12 cellular contexts compared by ENCODE assay signal in the genomic region with DNA sequence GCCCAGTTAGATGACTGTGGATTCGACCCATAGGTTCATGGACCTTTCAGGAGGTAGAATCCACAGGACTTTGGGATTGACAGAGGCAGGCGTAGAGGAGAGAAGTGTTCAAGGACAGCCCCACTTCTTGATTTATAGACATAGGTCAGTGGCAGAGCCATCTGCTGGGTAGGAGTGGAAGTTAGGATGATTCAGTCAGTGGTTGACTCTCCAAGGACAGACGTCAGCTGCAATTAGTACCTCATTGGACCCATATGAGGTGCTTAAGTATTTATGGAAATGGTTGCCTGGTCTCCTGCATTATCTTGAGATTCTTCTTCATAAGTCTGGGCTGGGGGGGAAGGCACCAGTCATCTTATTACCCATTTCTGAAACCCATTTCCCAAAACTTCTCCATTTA.
DNase-seq lines count a peak whose midpoint lies in the region; ATAC-seq, FAIRE-seq and TF ChIP-seq lines count a peak whose summit lies in the region.
"Had no signal": no experiment of that assay in that cellular context is flagged by ENCODE, and none has a peak within 500 bp of the region (broad histone marks: within the 10 kb centered on the region; RNA-seq: fewer than 3 reads in every experiment).

No MANE protein-coding gene starts in this region.

- CTCF ChIA-PET in A549 (lab: Yijun Ruan, JAX) (interaction anchor here (1.0 to 1.3 kb wide), 2 partner anchors 67 to 99 kb away, joined by 3 read pairs; no protein-coding TSS in a partner anchor), HEK293T (lab: Yijun Ruan, JAX) (interaction anchor here (2.4 kb wide), 1 partner anchor 34 kb away, joined by 10 read pairs; no protein-coding TSS in a partner anchor)

- H3K4me3 ChIP-seq in A549 (no peak overlapping the region), foreskin fibroblast (ENCODE audit: low read depth in 1 of 2, low read length in 2 of 2) (no peak overlapping the region)
- H3K4me3 ChIP-seq: ascending aorta had no signal

- H3K9me3 ChIP-seq in A549: no peaks in the 10 kb centered on the region
- H3K9me3 ChIP-seq: ascending aorta had no signal

- 0 out of 6 replicates have a peak overlapping the region, but pooled peaks of 1 of the 2 experiments have one; percentile 14 for H3K27ac ChIP-seq in A549
- H3K27ac ChIP-seq: ascending aorta, RWPE1 had no signal

- no peak overlapping the region for H3K4me2 ChIP-seq in A549

- POLR2A ChIA-PET in A549 (lab: Yijun Ruan, JAX) (no interaction called here), HEK293T (lab: Yijun Ruan, JAX) (no interaction called here)

- peaks cover 10% of the 10 kb centered on the region; the same call in 1 of the 3 replicates for H3K4me1 ChIP-seq in A549

- no peak for TF ChIP-seq POLR2A in A549 (IDR thresholded peaks at IDR 0.05; ENCODE audit: low read length)

- 49% methylated on average over 3 of the region's 3 CpGs for WGBS in A549 (ENCODE audit: missing lambda C conversion rate)

- 0 out of 5 replicates have a peak, but pooled peaks have one; percentile 22 to 24 for TF ChIP-seq RAD21 in A549 (conservative IDR thresholded peaks at IDR 0.05 in 1 of 2, IDR thresholded peaks at IDR 0.05 in 1 of 2)

- TF ChIP-seq EP300 in A549 (IDR thresholded peaks at IDR 0.05): no peak

- peak in 1 of 2 experiments; percentile 21 for DNase-seq in A549 (ENCODE audit: low read depth in 1 of 2, low spot score in 1 of 2)
- no peak for DNase-seq in HEK293T (ENCODE audit: extremely low spot score)
- peak; percentile 13 for DNase-seq in RPMI8226
- DNase-seq in foreskin fibroblast: peak; percentile 4 to 7
- DNase-seq in NCI-H1092 (lab: John Stamatoyannopoulos, UW): no peak
- DNase-seq in activated gamma-delta T cell (lab: John Stamatoyannopoulos, UW): no peak
- DNase-seq in COLO668 (lab: John Stamatoyannopoulos, UW; ENCODE audit: unreplicated experiment): no peak
- DNase-seq: CD4-positive, CD25-positive, alpha-beta regulatory T cell; naive B cell had no signal

- TF ChIP-seq CTCF in A549 (IDR thresholded peaks at IDR 0.05) (no peak), foreskin fibroblast (IDR thresholded peaks at IDR 0.05; ENCODE audit: low read depth, low read length) (no peak)

- FAIRE-seq in A549 (lab: Jason Lieb, UNC): no peak

- ATAC-seq in A549 (peak; percentile 80 to 83), GM19397 (IDR thresholded peaks at IDR 0.05; ENCODE audit: unreplicated experiment) (no peak)

TF ChIP-seq in A549, 52 proteins besides CTCF, POLR2A, EP300 and RAD21:
- 0 out of 3 replicates have a peak, but pooled peaks have one; percentile 31 for TF ChIP-seq SMC3 (IDR thresholded peaks at IDR 0.05)
- TF ChIP-seq ZC3H11A (IDR thresholded peaks at IDR 0.05): no peak
TF ChIP-seq in A549: peak in this region for 1.

TF ChIP-seq in HEK293T, 16 proteins besides CTCF, POLR2A, EP300 and RAD21:
- TF ChIP-seq, protein P1, sequence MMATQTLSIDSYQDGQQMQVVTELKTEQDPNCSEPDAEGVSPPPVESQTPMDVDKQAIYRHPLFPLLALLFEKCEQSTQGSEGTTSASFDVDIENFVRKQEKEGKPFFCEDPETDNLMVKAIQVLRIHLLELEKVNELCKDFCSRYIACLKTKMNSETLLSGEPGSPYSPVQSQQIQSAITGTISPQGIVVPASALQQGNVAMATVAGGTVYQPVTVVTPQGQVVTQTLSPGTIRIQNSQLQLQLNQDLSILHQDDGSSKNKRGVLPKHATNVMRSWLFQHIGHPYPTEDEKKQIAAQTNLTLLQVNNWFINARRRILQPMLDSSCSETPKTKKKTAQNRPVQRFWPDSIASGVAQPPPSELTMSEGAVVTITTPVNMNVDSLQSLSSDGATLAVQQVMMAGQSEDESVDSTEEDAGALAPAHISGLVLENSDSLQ (IDR thresholded peaks at IDR 0.05): peak; percentile 78
- no peak for TF ChIP-seq TARDBP (IDR thresholded peaks at IDR 0.05)

Comparison
In these comparisons a context has a peak if more than half of its experiments do, and no peak if none do; other contexts are left out.
1. DNase-seq: peak in RPMI8226 (single experiment) and foreskin fibroblast (2 of 2); none in HEK293T (single experiment), NCI-H1092 (single experiment), activated gamma-delta T cell (single experiment) and COLO668 (single experiment).